Comparison of ENCODE assay signal across 1 cellular context in the genomic region with DNA sequence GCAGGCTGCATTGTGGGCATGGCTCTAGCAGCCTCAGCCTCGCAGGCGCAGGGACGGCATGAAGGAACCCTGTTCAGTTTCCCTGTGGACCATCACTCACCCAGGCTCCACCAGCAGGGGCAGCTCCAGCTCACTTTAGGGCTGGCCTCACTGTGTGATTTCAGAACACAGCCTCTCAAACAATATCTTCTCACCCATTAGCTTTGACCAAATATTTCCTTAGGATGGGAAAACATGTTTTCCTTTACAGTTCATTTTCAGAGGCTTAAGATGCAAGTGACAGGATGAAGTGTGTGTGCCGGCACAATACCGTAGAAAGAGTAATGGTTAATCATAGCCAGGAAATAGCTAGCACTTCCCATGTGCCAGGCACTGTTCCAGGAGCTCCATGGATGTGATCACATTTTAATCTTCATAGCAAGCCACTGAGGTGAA.
TF ChIP-seq lines count a peak whose summit lies in the region.

No MANE protein-coding gene starts in this region.

TF ChIP-seq in SK-N-SH treated with all-trans-retinoic acid at 6 μM for 48 hours, 23 proteins besides CTCF, POLR2A, EP300 and RAD21 (continued from another document):
- TF ChIP-seq, protein P1, sequence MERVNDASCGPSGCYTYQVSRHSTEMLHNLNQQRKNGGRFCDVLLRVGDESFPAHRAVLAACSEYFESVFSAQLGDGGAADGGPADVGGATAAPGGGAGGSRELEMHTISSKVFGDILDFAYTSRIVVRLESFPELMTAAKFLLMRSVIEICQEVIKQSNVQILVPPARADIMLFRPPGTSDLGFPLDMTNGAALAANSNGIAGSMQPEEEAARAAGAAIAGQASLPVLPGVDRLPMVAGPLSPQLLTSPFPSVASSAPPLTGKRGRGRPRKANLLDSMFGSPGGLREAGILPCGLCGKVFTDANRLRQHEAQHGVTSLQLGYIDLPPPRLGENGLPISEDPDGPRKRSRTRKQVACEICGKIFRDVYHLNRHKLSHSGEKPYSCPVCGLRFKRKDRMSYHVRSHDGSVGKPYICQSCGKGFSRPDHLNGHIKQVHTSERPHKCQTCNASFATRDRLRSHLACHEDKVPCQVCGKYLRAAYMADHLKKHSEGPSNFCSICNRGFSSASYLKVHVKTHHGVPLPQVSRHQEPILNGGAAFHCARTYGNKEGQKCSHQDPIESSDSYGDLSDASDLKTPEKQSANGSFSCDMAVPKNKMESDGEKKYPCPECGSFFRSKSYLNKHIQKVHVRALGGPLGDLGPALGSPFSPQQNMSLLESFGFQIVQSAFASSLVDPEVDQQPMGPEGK (CRISPR knock-in tag; IDR thresholded peaks at IDR 0.05; ENCODE audit: borderline replicate concordance) = no peak
- no peak for TF ChIP-seq ISL1 (CRISPR knock-in tag; IDR thresholded peaks at IDR 0.05)
- no peak for TF ChIP-seq ZFP3 (CRISPR knock-in tag; IDR thresholded peaks at IDR 0.05)
- TF ChIP-seq CSDC2 (CRISPR knock-in tag; IDR thresholded peaks at IDR 0.05) = no peak
- TF ChIP-seq, protein P2, sequence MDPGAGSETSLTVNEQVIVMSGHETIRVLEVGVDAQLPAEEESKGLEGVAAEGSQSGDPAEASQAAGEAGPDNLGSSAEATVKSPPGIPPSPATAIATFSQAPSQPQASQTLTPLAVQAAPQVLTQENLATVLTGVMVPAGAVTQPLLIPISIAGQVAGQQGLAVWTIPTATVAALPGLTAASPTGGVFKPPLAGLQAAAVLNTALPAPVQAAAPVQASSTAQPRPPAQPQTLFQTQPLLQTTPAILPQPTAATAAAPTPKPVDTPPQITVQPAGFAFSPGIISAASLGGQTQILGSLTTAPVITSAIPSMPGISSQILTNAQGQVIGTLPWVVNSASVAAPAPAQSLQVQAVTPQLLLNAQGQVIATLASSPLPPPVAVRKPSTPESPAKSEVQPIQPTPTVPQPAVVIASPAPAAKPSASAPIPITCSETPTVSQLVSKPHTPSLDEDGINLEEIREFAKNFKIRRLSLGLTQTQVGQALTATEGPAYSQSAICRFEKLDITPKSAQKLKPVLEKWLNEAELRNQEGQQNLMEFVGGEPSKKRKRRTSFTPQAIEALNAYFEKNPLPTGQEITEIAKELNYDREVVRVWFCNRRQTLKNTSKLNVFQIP (CRISPR knock-in tag; IDR thresholded peaks at IDR 0.05; ENCODE audit: borderline replicate concordance, low read depth) = no peak
